Comparison of ENCODE assay signal across 16 cellular contexts in genomic region chr1:207021876-207022596, GRCh38. TPM values are rescaled to one million over a fixed set of nuclear protein-coding genes. Genes with fewer than 3 reads are reported as not detected.
DNase-seq lines count a peak whose midpoint lies in the region; TF ChIP-seq lines count a peak whose summit lies in the region.
"Had no signal": no experiment of that assay in that cellular context is flagged by ENCODE, and none has a peak within 500 bp of the region (broad histone marks: within the 10 kb centered on the region; RNA-seq: fewer than 3 reads in every experiment).

No MANE protein-coding gene starts in this region.

- H3K27me3 ChIP-seq in breast epithelium (no peaks in the 10 kb centered on the region), osteoblast (ENCODE audit: insufficient read depth, low read length) (no peaks in the 10 kb centered on the region)

- H2AFZ ChIP-seq in osteoblast (ENCODE audit: low read length): no peak overlapping the region
- H2AFZ ChIP-seq: GM23338 had no signal

- H3K4me2 ChIP-seq in osteoblast (ENCODE audit: insufficient read depth, low read length): no peak overlapping the region
- H3K4me2 ChIP-seq: GM23338 had no signal

- H3K27ac ChIP-seq in HEK293 (ENCODE audit: extremely low read depth, low read depth, low read length): no peak overlapping the region
- peak overlapping the region; percentile 65 to 93 for H3K27ac ChIP-seq in breast epithelium
- H3K27ac ChIP-seq in osteoblast (ENCODE audit: low read depth, low read length): no peak overlapping the region

- no peaks in the 10 kb centered on the region for H3K9me3 ChIP-seq in HEK293 (ENCODE audit: control insufficient read depth, insufficient read depth, low read depth, low read length)
- no peaks in the 10 kb centered on the region for H3K9me3 ChIP-seq in breast epithelium
- H3K9me3 ChIP-seq in osteoblast (ENCODE audit: low read depth, low read length): no peaks in the 10 kb centered on the region
- H3K9me3 ChIP-seq: prostate gland had no signal

- no peaks in the 10 kb centered on the region for H3K79me2 ChIP-seq in osteoblast (ENCODE audit: insufficient read depth, low read length)

- CTCF ChIA-PET in HEK293 (lab: Yijun Ruan, JAX): interaction anchor here (0.6 to 1.6 kb wide), 4 partner anchors 10 to 295 kb away, joined by 3 to 6 read pairs (median 4); no protein-coding TSS in a partner anchor
- CTCF ChIA-PET in activated CD4-positive, alpha-beta memory T cell treated with anti-CD3 and anti-CD28 coated beads, Interleukin-2, amount 10 ng/mL, durations not matched to agents 7 days and 5 days (lab: Charles Lee): interaction anchor here (0.9 to 1.3 kb wide), 2 partner anchors 18 to 26 kb away, joined by 3 read pairs; no protein-coding TSS in a partner anchor

- no peak for DNase-seq in breast epithelium (ENCODE audit: low spot score in 2 of 2)
- DNase-seq in osteoblast (ENCODE audit: insufficient read length, low spot score, missing footprints): peak; percentile 69
- DNase-seq in activated CD4-positive, alpha-beta memory T cell treated with anti-CD3 and anti-CD28 coated beads, Interleukin-2, amount 10 ng/mL, durations not matched to agents 7 days and 5 days: no peak
- no peak for DNase-seq in SKM-1 treated with dmso at 0.1 percent for 144 hours (lab: John Stamatoyannopoulos, UW; ENCODE audit: unreplicated experiment)
- DNase-seq in NCI-H146 (lab: John Stamatoyannopoulos, UW): no peak
- DNase-seq: COR-L47; naive thymus-derived CD8-positive, alpha-beta T cell; NCI-H2029 treated with DMSO at 0.1 percent for 48 hours; NCI-H524; stimulated activated naive B cell treated with anti-CD40 and anti-IgM and Interleukin-4, amounts not matched to agents 10 μg/mL and 1 μg/mL and 100 μg/mL, for 72 hours had no signal

- H3K4me3 ChIP-seq in HEK293 (ENCODE audit: low read depth, low read length): no peak overlapping the region
- H3K4me3 ChIP-seq in breast epithelium: no peak overlapping the region
- no peak overlapping the region for H3K4me3 ChIP-seq in osteoblast (ENCODE audit: insufficient read depth, low read length)
- H3K4me3 ChIP-seq: GM12878, GM23338, prostate gland had no signal

- H3K27ac Mint-ChIP-seq in activated CD4-positive, alpha-beta memory T cell treated with anti-CD3 and anti-CD28 coated beads, Interleukin-2, amount 10 ng/mL, durations not matched to agents 7 days and 5 days: no peak overlapping the region
- H3K27ac Mint-ChIP-seq: activated T-helper 2 cell treated with anti-CD3 and anti-CD28 coated beads, Interferon-gamma antibody, Interleukin-2, Interleukin-4, amounts not matched to agents 10 μg/mL and 5 μg/mL and 100 μg/mL, durations not matched to agents 14 hours and 24 hours and 36 hours; GM23338; naive thymus-derived CD8-positive, alpha-beta T cell; stimulated activated naive B cell treated with anti-CD40 and anti-IgM and Interleukin-4, amounts not matched to agents 10 μg/mL and 1 μg/mL and 100 μg/mL, for 72 hours had no signal

- peaks cover 21% of the 10 kb centered on the region for H3K27me3 Mint-ChIP-seq in activated CD4-positive, alpha-beta memory T cell treated with anti-CD3 and anti-CD28 coated beads, Interleukin-2, amount 10 ng/mL, durations not matched to agents 7 days and 5 days

- no peaks in the 10 kb centered on the region for H3K9me3 Mint-ChIP-seq in activated CD4-positive, alpha-beta memory T cell treated with anti-CD3 and anti-CD28 coated beads, Interleukin-2, amount 10 ng/mL, durations not matched to agents 7 days and 5 days
- H3K9me3 Mint-ChIP-seq: activated T-helper 2 cell treated with anti-CD3 and anti-CD28 coated beads, Interferon-gamma antibody, Interleukin-2, Interleukin-4, amounts not matched to agents 10 μg/mL and 5 μg/mL and 100 μg/mL, durations not matched to agents 14 hours and 24 hours and 36 hours; GM23338; naive thymus-derived CD8-positive, alpha-beta T cell; stimulated activated naive B cell treated with anti-CD40 and anti-IgM and Interleukin-4, amounts not matched to agents 10 μg/mL and 1 μg/mL and 100 μg/mL, for 72 hours had no signal

- intact Hi-C loops in breast epithelium (cut with DNase I; ENCODE audit: low total_unique reads): no loop called here

- TF ChIP-seq POLR2A in breast epithelium (IDR thresholded peaks at IDR 0.05): no peak

- POLR2A ChIA-PET in HEK293 (lab: Yijun Ruan, JAX): no interaction called here
- POLR2A ChIA-PET in activated CD4-positive, alpha-beta memory T cell treated with anti-CD3 and anti-CD28 coated beads, Interleukin-2, amount 10 ng/mL, durations not matched to agents 7 days and 5 days (lab: Charles Lee): no interaction called here

- H3K4me3 Mint-ChIP-seq in activated CD4-positive, alpha-beta memory T cell treated with anti-CD3 and anti-CD28 coated beads, Interleukin-2, amount 10 ng/mL, durations not matched to agents 7 days and 5 days: no peak overlapping the region
- H3K4me3 Mint-ChIP-seq: GM23338; naive thymus-derived CD8-positive, alpha-beta T cell; stimulated activated naive B cell treated with anti-CD40 and anti-IgM and Interleukin-4, amounts not matched to agents 10 μg/mL and 1 μg/mL and 100 μg/mL, for 72 hours had no signal

- H3K4me1 Mint-ChIP-seq in activated CD4-positive, alpha-beta memory T cell treated with anti-CD3 and anti-CD28 coated beads, Interleukin-2, amount 10 ng/mL, durations not matched to agents 7 days and 5 days: peaks cover 3% of the 10 kb centered on the region

- no peaks in the 10 kb centered on the region for H4K20me1 ChIP-seq in osteoblast (ENCODE audit: insufficient read depth, low read length)

- H3K4me1 ChIP-seq in HEK293 (ENCODE audit: control insufficient read depth, insufficient read depth, low read length) (no peaks in the 10 kb centered on the region), breast epithelium (peaks cover 0 to 21% of the 10 kb centered on the region in 2 donors), osteoblast (ENCODE audit: insufficient read depth, low read length) (peaks cover 51% of the 10 kb centered on the region)

- H3K36me3 ChIP-seq in HEK293 (ENCODE audit: control insufficient read depth in 2 of 2, insufficient read depth in 1 of 2, low read length in 2 of 2) (no peaks in the 10 kb centered on the region), breast epithelium (no peaks in the 10 kb centered on the region), osteoblast (ENCODE audit: insufficient read depth, low read length) (no peaks in the 10 kb centered on the region)

- no peaks in the 10 kb centered on the region for H3K36me3 Mint-ChIP-seq in activated CD4-positive, alpha-beta memory T cell treated with anti-CD3 and anti-CD28 coated beads, Interleukin-2, amount 10 ng/mL, durations not matched to agents 7 days and 5 days (ENCODE audit: low read depth)
- H3K36me3 Mint-ChIP-seq: naive thymus-derived CD8-positive, alpha-beta T cell; stimulated activated naive B cell treated with anti-CD40 and anti-IgM and Interleukin-4, amounts not matched to agents 10 μg/mL and 1 μg/mL and 100 μg/mL, for 72 hours had no signal

- TF ChIP-seq CTCF in HEK293 (tag by site-specific recombination; IDR thresholded peaks at IDR 0.05): no peak
- no peak for TF ChIP-seq CTCF in breast epithelium (IDR thresholded peaks at IDR 0.05)
- TF ChIP-seq CTCF in osteoblast (IDR thresholded peaks at IDR 0.05; ENCODE audit: extremely low read depth, low read depth, low read length): no peak

TF ChIP-seq in HEK293, 187 proteins besides CTCF, POLR2A, EP300 and RAD21 (continues in another document):
- TF ChIP-seq ZNF48 (tag by site-specific recombination; IDR thresholded peaks at IDR 0.05) (no peak), ZBTB6 (tag by site-specific recombination; IDR thresholded peaks at IDR 0.05) (peak; percentile 66; the same call in 1 of the 2 replicates), ZNF514 (tag by site-specific recombination; IDR thresholded peaks at IDR 0.05) (no peak), ZNF704 (tag by site-specific recombination; IDR thresholded peaks at IDR 0.05) (no peak)

RNA-seq across cellular contexts. Expression of gene C1orf116, which starts 10.5 kb away (rescaled TPM):
- total RNA-seq in breast epithelium (10 to 100 TPM in 1 of 3 donors, 1 to 10 TPM in 1, under 1 TPM in 1; under 0.01 to 22.2 (median 5.6) TPM), osteoblast (not detected in 2 replicates)
- under 1 TPM in 1 of 2 experiments, not detected in 1; 0.08 TPM for total RNA-seq in activated CD4-positive, alpha-beta memory T cell treated with anti-CD3 and anti-CD28 coated beads, Interleukin-2, amount 10 ng/mL, durations not matched to agents 7 days and 5 days
- total RNA-seq: activated T-helper 2 cell treated with anti-CD3 and anti-CD28 coated beads, Interferon-gamma antibody, Interleukin-2, Interleukin-4, amounts not matched to agents 10 μg/mL and 5 μg/mL and 100 μg/mL, durations not matched to agents 14 hours and 24 hours and 36 hours had no signal

RNA-seq across cellular contexts. Expression of gene YOD1, which starts 29.0 kb away (rescaled TPM):
- total RNA-seq in breast epithelium (10 to 100 TPM in 1 of 3 donors, 1 to 10 TPM in 2; 6.9 to 13.3 (median 9.2) TPM), osteoblast (8.0 and 8.3 TPM in 2 replicates)
- total RNA-seq in activated CD4-positive, alpha-beta memory T cell treated with anti-CD3 and anti-CD28 coated beads, Interleukin-2, amount 10 ng/mL, durations not matched to agents 7 days and 5 days: 1 to 10 TPM; 9.1 to 9.4 TPM

RNA-seq across cellular contexts. Expression of gene PFKFB2, which starts 31.0 kb away (rescaled TPM):
- total RNA-seq in breast epithelium: 10 to 100 TPM in 1 of 3 donors, 1 to 10 TPM in 2; 7.5 to 13.2 (median 8.2) TPM
- total RNA-seq in osteoblast: 14.5 and 17.7 TPM in 2 replicates
- total RNA-seq in activated CD4-positive, alpha-beta memory T cell treated with anti-CD3 and anti-CD28 coated beads, Interleukin-2, amount 10 ng/mL, durations not matched to agents 7 days and 5 days: 1 to 10 TPM; 1.5 to 1.7 TPM

RNA-seq across cellular contexts. Expression of gene FCAMR, which starts 51.8 kb away (rescaled TPM):
- total RNA-seq in breast epithelium: not detected
- total RNA-seq in osteoblast: not detected in 2 replicates
- not detected for total RNA-seq in activated CD4-positive, alpha-beta memory T cell treated with anti-CD3 and anti-CD28 coated beads, Interleukin-2, amount 10 ng/mL, durations not matched to agents 7 days and 5 days
- total RNA-seq: activated T-helper 2 cell treated with anti-CD3 and anti-CD28 coated beads, Interferon-gamma antibody, Interleukin-2, Interleukin-4, amounts not matched to agents 10 μg/mL and 5 μg/mL and 100 μg/mL, durations not matched to agents 14 hours and 24 hours and 36 hours; GM23338; lower leg skin; naive thymus-derived CD8-positive, alpha-beta T cell had no signal

Comparison
In these comparisons a context has a peak if more than half of its experiments do, and no peak if none do; other contexts are left out.
1. H3K27ac ChIP-seq: peak in breast epithelium (2 of 2); none in HEK293 (single experiment) and osteoblast (single experiment).